Comparison of ENCODE assay signal across 21 cellular contexts in the genomic region with DNA sequence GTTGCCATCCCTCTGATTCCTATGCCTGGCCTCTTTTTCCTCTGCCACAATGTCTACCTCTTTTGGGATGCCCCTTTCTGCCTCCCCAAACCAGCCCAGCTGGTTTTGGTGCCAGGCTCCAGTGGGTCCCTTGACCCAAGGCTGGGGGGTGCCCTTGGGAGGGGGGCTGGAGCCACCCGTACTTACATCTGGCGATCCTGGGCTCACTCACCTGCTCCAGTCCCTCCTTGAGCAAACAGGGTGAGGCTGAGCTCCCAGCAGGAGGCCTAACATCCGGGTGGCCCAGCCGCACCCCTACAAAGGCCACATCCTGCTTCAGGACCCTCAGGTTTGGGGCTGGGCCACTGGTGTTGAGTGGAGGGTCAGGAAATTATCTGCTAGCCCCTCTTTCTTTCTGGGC. TPM values are rescaled to one million over a fixed set of nuclear protein-coding genes. Genes with fewer than 3 reads are reported as not detected.
DNase-seq lines count a peak whose midpoint lies in the region; ATAC-seq and TF ChIP-seq lines count a peak whose summit lies in the region.
"Had no signal": no experiment of that assay in that cellular context is flagged by ENCODE, and none has a peak within 500 bp of the region (broad histone marks: within the 10 kb centered on the region; RNA-seq: fewer than 3 reads in every experiment).

No MANE protein-coding gene starts in this region.

- in situ Hi-C loops in mammary epithelial cell (cut with MboI; ENCODE audit: low sequenced_read_pairs in 2 of 2) = no loop called here

- TF ChIP-seq CTCF in Peyer's patch (IDR thresholded peaks at IDR 0.05) (no peak), mammary epithelial cell (conservative IDR thresholded peaks at IDR 0.05 in 1 of 2, IDR thresholded peaks at IDR 0.05 in 1 of 2; ENCODE audit: extremely low read depth in 1 of 2, insufficient read depth in 1 of 2, low read depth in 1 of 2, low read length in 2 of 2) (no peak)

- peak overlapping the region in 3 of 4 donors; percentile 66 to 73 (median 70) for H3K27ac ChIP-seq in Peyer's patch
- peak overlapping the region; percentile 86 to 88 for H3K27ac ChIP-seq in mucosa of rectum (ENCODE audit: low read depth in 2 of 2, low read length in 2 of 2)
- H3K27ac ChIP-seq in mammary epithelial cell (ENCODE audit: insufficient read depth, low read depth, low read length) = no peak overlapping the region
- H3K27ac ChIP-seq: 22Rv1, SJCRH30 had no signal

- no peak overlapping the region for H2AFZ ChIP-seq in mammary epithelial cell (ENCODE audit: low read depth, low read length)

- H3K9me3 ChIP-seq in Peyer's patch (peaks cover 0 to 11% (median 0%) of the 10 kb centered on the region in 4 donors), mucosa of rectum (ENCODE audit: control insufficient read depth in 2 of 2, low read length in 2 of 2) (peaks cover 0 to 7% of the 10 kb centered on the region in 2 donors), mammary epithelial cell (replicated peaks; ENCODE audit: insufficient read depth, low read length) (peaks cover 4% of the 10 kb centered on the region)
- H3K9me3 ChIP-seq: BE2C, MG63 had no signal

- no peaks in the 10 kb centered on the region for H3K79me2 ChIP-seq in mammary epithelial cell (ENCODE audit: insufficient read depth, low read length)

- peak overlapping the region in 1 of 4 donors; percentile 54 for H3K4me3 ChIP-seq in Peyer's patch
- peak overlapping the region; percentile 72 to 82 for H3K4me3 ChIP-seq in mucosa of rectum (ENCODE audit: low read length in 2 of 2)
- no peak overlapping the region for H3K4me3 ChIP-seq in mammary epithelial cell (replicated peaks in 1 of 3; ENCODE audit: insufficient read depth in 1 of 3, low read depth in 2 of 3, low read length in 3 of 3)
- H3K4me3 ChIP-seq: MG63, SJCRH30 had no signal

- H3K27me3 ChIP-seq in Peyer's patch (no peaks in the 10 kb centered on the region), mucosa of rectum (ENCODE audit: control insufficient read depth in 2 of 2, insufficient read depth in 2 of 2, low read length in 2 of 2) (peaks cover 0 to 2% of the 10 kb centered on the region in 2 donors), mammary epithelial cell (ENCODE audit: insufficient read depth, low read length) (no peaks in the 10 kb centered on the region)
- H3K27me3 ChIP-seq: SJCRH30 had no signal

- DNase-seq in NCI-H146 (lab: John Stamatoyannopoulos, UW) = peak; percentile 17
- no peak for DNase-seq in NCI-H146 treated with DMSO at 0.1 percent for 48 hours (lab: John Stamatoyannopoulos, UW; ENCODE audit: unreplicated experiment)
- peak in 2 of 3 donors; percentile 62 to 72 for DNase-seq in Peyer's patch
- peak; percentile 74 for DNase-seq in ureter (ENCODE audit: low spot score)
- no peak for DNase-seq in mammary epithelial cell
- DNase-seq in NOMO-1 treated with dmso at 0.1 percent for 144 hours (lab: John Stamatoyannopoulos, UW; ENCODE audit: unreplicated experiment) = no peak
- DNase-seq: BE2C; CD4-positive, alpha-beta T cell; DMS79 treated with DMSO at 0.1 percent for 48 hours; MG63; NCI-H1092 treated with DMSO at 0.1 percent for 48 hours; NCI-H1694 treated with DMSO at 0.1 percent for 48 hours; NCI-H2107; NCI-H2227 treated with DMSO at 0.1 percent for 48 hours; NCI-H524; SJCRH30 had no signal

- WGBS in mammary epithelial cell (ENCODE audit: low coverage, missing lambda C conversion rate) = 60% methylated on average over 4 of the region's 4 CpGs

- no TSS peak for BruUV-seq in mammary epithelial cell (replicated peaks; lab: Mats Ljungman, UMichigan)

- TF ChIP-seq POLR2A in Peyer's patch (IDR thresholded peaks at IDR 0.05) = no peak

- CTCF ChIA-PET in mammary epithelial cell (lab: Charles Lee; ENCODE audit: low non-redundant PET) = no interaction called here

- H3K4me2 ChIP-seq in mammary epithelial cell (ENCODE audit: insufficient read depth, low read depth, low read length) = no peak overlapping the region

- H3K4me1 ChIP-seq in Peyer's patch (no peaks in the 10 kb centered on the region), mucosa of rectum (ENCODE audit: control insufficient read depth in 2 of 2, insufficient read depth in 2 of 2, low read length in 2 of 2) (peaks cover 4 to 11% of the 10 kb centered on the region in 2 donors), mammary epithelial cell (ENCODE audit: insufficient read depth, low read length) (peaks cover 4% of the 10 kb centered on the region)
- H3K4me1 ChIP-seq: BE2C, SJCRH30 had no signal

- ATAC-seq in HG02938 (IDR thresholded peaks at IDR 0.05; ENCODE audit: unreplicated experiment) = no peak

- dilution Hi-C loops in mammary epithelial cell (cut with HindIII; ENCODE audit: low sequenced_read_pairs) = no loop called here

- intact Hi-C loops in mammary epithelial cell (cut with micrococcal nuclease) = no loop called here

- peaks cover 0 to 10% (median 0%) of the 10 kb centered on the region in 3 donors for H3K36me3 ChIP-seq in Peyer's patch
- H3K36me3 ChIP-seq in mucosa of rectum (ENCODE audit: control insufficient read depth in 2 of 2, insufficient read depth in 2 of 2, low read length in 2 of 2) = peaks cover 36 to 37% of the 10 kb centered on the region in 2 donors
- no peaks in the 10 kb centered on the region for H3K36me3 ChIP-seq in mammary epithelial cell (ENCODE audit: insufficient read depth, low read length)
- H3K36me3 ChIP-seq: BE2C, MG63, SJCRH30 had no signal

- H4K20me1 ChIP-seq in mammary epithelial cell (ENCODE audit: insufficient read depth, low read length) = no peaks in the 10 kb centered on the region

- H3K9ac ChIP-seq in mucosa of rectum (ENCODE audit: low read depth in 1 of 2, low read length in 2 of 2) (peak overlapping the region; percentile 82 to 83), mammary epithelial cell (ENCODE audit: insufficient read depth, low read length) (no peak overlapping the region)

RNA-seq across cellular contexts. Expression of a gene that starts 1.2 kb away (rescaled TPM):
- total RNA-seq in Peyer's patch (100 to 1,000 TPM in 2 of 4 donors, 10 to 100 TPM in 2; 70.1 to 149 (median 92.3) TPM), ureter (87.6 TPM), mammary epithelial cell (not detected)
- polyA plus RNA-seq in mammary epithelial cell = 0.06 TPM
- polyA minus RNA-seq in mammary epithelial cell = not detected
- total RNA-seq: CD4-positive, alpha-beta T cell; SJCRH30 had no signal

RNA-seq across cellular contexts. Expression of a gene that starts 33.1 kb away (rescaled TPM):
- total RNA-seq in Peyer's patch (10 to 100 TPM; 10.9 to 40.4 (median 11.9) TPM), ureter (2.1 TPM), mammary epithelial cell (10 to 100 TPM in 1 of 2 donors, 1 to 10 TPM in 1; 2.0 to 57.9 TPM)
- polyA plus RNA-seq in mammary epithelial cell = 111 TPM
- 100 TPM for polyA minus RNA-seq in mammary epithelial cell

RNA-seq across cellular contexts. Expression of a gene that starts 43.0 kb away (rescaled TPM):
- total RNA-seq in Peyer's patch = 100 to 1,000 TPM in 3 of 4 donors, 10 to 100 TPM in 1; 85.0 to 257 (median 166) TPM
- 7.9 TPM for total RNA-seq in ureter
- total RNA-seq in mammary epithelial cell = not detected
- polyA plus RNA-seq in mammary epithelial cell = not detected
- polyA minus RNA-seq in mammary epithelial cell = not detected
- total RNA-seq: CD4-positive, alpha-beta T cell; G401; OCI-LY7; SJCRH30 had no signal

Comparison
In these comparisons a context has a peak if more than half of its experiments do, and no peak if none do; other contexts are left out.
1. DNase-seq: peak in NCI-H146 (single experiment), Peyer's patch (2 of 3) and ureter (single experiment); none in NCI-H146 treated with DMSO at 0.1 percent for 48 hours (single experiment), mammary epithelial cell (single experiment) and NOMO-1 treated with dmso at 0.1 percent for 144 hours (single experiment).
2. H3K4me3 ChIP-seq: peak in mucosa of rectum (2 of 2); none in mammary epithelial cell (0 of 3).
3. RNA of a gene that starts 1.2 kb away (total RNA-seq): 70.1 to 149 TPM in Peyer's patch and 87.6 TPM in ureter (single experiment); not detected in mammary epithelial cell; every median in the first group is over 10 times any median in the second.